Comparison of ENCODE assay signal across 2 cellular contexts in genomic region chr1:183438060-183438459, GRCh38.
A peak's percentile ranks its signal among the peaks of the same experiment; 100 is the strongest.
TF ChIP-seq lines count a peak whose summit lies in the region.

No MANE protein-coding gene starts in this region.

TF ChIP-seq in HEK293, 187 proteins besides CTCF, POLR2A, EP300 and RAD21 (continued from another document):
- TF ChIP-seq ZNF76 (tag by site-specific recombination; IDR thresholded peaks at IDR 0.05; ENCODE audit: borderline replicate concordance, low read depth) (no peak), PRDM1 (tag by site-specific recombination; IDR thresholded peaks at IDR 0.05) (peak; percentile 95)

TF ChIP-seq in K562, 482 proteins besides CTCF, POLR2A, EP300 and RAD21:
- TF ChIP-seq HBP1 (CRISPR knock-in tag; IDR thresholded peaks at IDR 0.05): 0 out of 2 replicates have a peak, but pooled peaks have one; percentile 67
- no peak for TF ChIP-seq RB1 (IDR thresholded peaks at IDR 0.05; ENCODE audit: low read depth)
- TF ChIP-seq ZNF512 (tag; IDR thresholded peaks at IDR 0.05): peak; percentile 68
- peak; percentile 40 for TF ChIP-seq PCBP2 (IDR thresholded peaks at IDR 0.05; ENCODE audit: low read depth, low read length, poor library complexity, severe bottlenecking)
- no peak for TF ChIP-seq E2F4 (CRISPR knock-in tag; IDR thresholded peaks at IDR 0.05; ENCODE audit: low read depth)
- no peak for TF ChIP-seq ZBTB17 (CRISPR knock-in tag; IDR thresholded peaks at IDR 0.05)
- peak; percentile 61 for TF ChIP-seq HNRNPK (IDR thresholded peaks at IDR 0.05; ENCODE audit: low read depth, low read length, poor library complexity, severe bottlenecking)
- TF ChIP-seq POLR2B (IDR thresholded peaks at IDR 0.05; ENCODE audit: low read depth, partially characterized antibody): no peak
- TF ChIP-seq CTCFL (IDR thresholded peaks at IDR 0.05; ENCODE audit: borderline replicate concordance, insufficient read depth, low read depth, low read length, poor library complexity, severe bottlenecking): no peak
- no peak for TF ChIP-seq RFX5 (IDR thresholded peaks at IDR 0.05; ENCODE audit: low read depth, low read length)
- TF ChIP-seq SREBF1 (IDR thresholded peaks at IDR 0.05; ENCODE audit: borderline replicate concordance, low read depth, low read length): no peak
- no peak for TF ChIP-seq BCLAF1 (IDR thresholded peaks at IDR 0.05; ENCODE audit: borderline replicate concordance in 1 of 2, control insufficient read depth in 1 of 2, low read depth in 2 of 2, low read length in 1 of 2)
- TF ChIP-seq RFX7 (CRISPR knock-in tag; IDR thresholded peaks at IDR 0.05): no peak
- TF ChIP-seq HDGF (IDR thresholded peaks at IDR 0.05): no peak
- TF ChIP-seq NBN (IDR thresholded peaks at IDR 0.05; ENCODE audit: low read depth): no peak
- TF ChIP-seq TRIM28 (IDR thresholded peaks at IDR 0.05): no peak
- no peak for TF ChIP-seq HNRNPL (IDR thresholded peaks at IDR 0.05; ENCODE audit: low read depth, low read length)
- no peak for TF ChIP-seq TOE1 (IDR thresholded peaks at IDR 0.05; ENCODE audit: borderline replicate concordance)
- no peak for TF ChIP-seq TOE1 (CRISPR knock-in tag; IDR thresholded peaks at IDR 0.05; ENCODE audit: borderline replicate concordance, low read depth)
